Comparison of ENCODE assay signal across 13 cellular contexts in genomic region chr9:129415954-129416651, GRCh38.
DNase-seq lines count a peak whose midpoint lies in the region; ATAC-seq and TF ChIP-seq lines count a peak whose summit lies in the region.
"Had no signal": no experiment of that assay in that cellular context is flagged by ENCODE, and none has a peak within 500 bp of the region (broad histone marks: within the 10 kb centered on the region; RNA-seq: fewer than 3 reads in every experiment).

No MANE protein-coding gene starts in this region.

- no peak for TF ChIP-seq POLR2A in esophagus squamous epithelium (IDR thresholded peaks at IDR 0.05)

- no peaks in the 10 kb centered on the region for H3K36me3 Mint-ChIP-seq in activated T-cell treated with anti-CD3 and anti-CD28 coated beads, Interleukin-2, amount 50 U/mL, for 24 hours (ENCODE audit: low read depth)

- no peaks in the 10 kb centered on the region for H3K9me3 ChIP-seq in esophagus squamous epithelium

- TF ChIP-seq CTCF in esophagus squamous epithelium (IDR thresholded peaks at IDR 0.05): no peak

- no peaks in the 10 kb centered on the region for H3K27me3 Mint-ChIP-seq in activated T-cell treated with anti-CD3 and anti-CD28 coated beads, Interleukin-2, amount 50 U/mL, for 24 hours

- in situ Hi-C loops in G401 (cut with HindIII; ENCODE audit: low sequenced_read_pairs): no loop called here

- no peaks in the 10 kb centered on the region for H3K27me3 ChIP-seq in esophagus squamous epithelium

- no peak for DNase-seq in activated T-cell treated with anti-CD3 and anti-CD28 coated beads, Interleukin-2, amount 50 U/mL, for 24 hours
- no peak for DNase-seq in activated T-cell treated with anti-CD3 and anti-CD28 coated beads, Interleukin-2, amount 50 U/mL, for 48 hours
- DNase-seq in NCI-H1694 treated with DMSO at 0.1 percent for 48 hours (lab: John Stamatoyannopoulos, UW) (peak; percentile 29), esophagus squamous epithelium (lab: John Stamatoyannopoulos, UW) (no peak), G401 (ENCODE audit: low spot score) (no peak), NOMO-1 treated with DMSO at 0.1 percent for 48 hours (lab: John Stamatoyannopoulos, UW; ENCODE audit: unreplicated experiment) (no peak)
- DNase-seq: activated T-cell treated with anti-CD3 and anti-CD28 coated beads for 4 hours; GDM1; OCI-M1; stimulated activated CD4-positive, alpha-beta T cell treated with anti-CD3 and anti-CD28 coated beads, Interleukin-1b, Interleukin-23, amount 100 ng/mL, for 48 hours; T-helper 9 cell had no signal

- no peak overlapping the region for H3K4me3 Mint-ChIP-seq in activated T-cell treated with anti-CD3 and anti-CD28 coated beads, Interleukin-2, amount 50 U/mL, for 24 hours

- peaks cover 22 to 50% (median 29%) of the 10 kb centered on the region in 3 donors for H3K4me1 ChIP-seq in esophagus squamous epithelium

- H3K36me3 ChIP-seq in esophagus squamous epithelium: no peaks in the 10 kb centered on the region

- intact Hi-C loops in esophagus squamous epithelium (cut with DNase I): no loop called here

- H3K27ac Mint-ChIP-seq in activated T-cell treated with anti-CD3 and anti-CD28 coated beads, Interleukin-2, amount 50 U/mL, for 24 hours: peak overlapping the region; percentile 19

- peaks cover 25% of the 10 kb centered on the region for H3K4me1 Mint-ChIP-seq in activated T-cell treated with anti-CD3 and anti-CD28 coated beads, Interleukin-2, amount 50 U/mL, for 24 hours (ENCODE audit: low read depth)

- no peaks in the 10 kb centered on the region for H3K9me3 Mint-ChIP-seq in activated T-cell treated with anti-CD3 and anti-CD28 coated beads, Interleukin-2, amount 50 U/mL, for 24 hours

- H3K27ac ChIP-seq in esophagus squamous epithelium: peak overlapping the region in 3 of 4 donors; percentile 4 to 99 (median 37)
- H3K27ac ChIP-seq in skin epidermis: peak overlapping the region in 11 of 21 experiments; percentile 9 to 100 (median 38)

- no peak for ATAC-seq in HG03378 (IDR thresholded peaks at IDR 0.05; ENCODE audit: unreplicated experiment)

- 76 to 78% methylated on average over 5 to 12 of the region's 25 CpGs for WGBS in esophagus squamous epithelium, 2 donors

- H3K4me3 ChIP-seq in esophagus squamous epithelium: no peak overlapping the region
- no peak overlapping the region for H3K4me3 ChIP-seq in skin epidermis
